ENCODE assay signal across 19 cellular contexts in the genomic region with DNA sequence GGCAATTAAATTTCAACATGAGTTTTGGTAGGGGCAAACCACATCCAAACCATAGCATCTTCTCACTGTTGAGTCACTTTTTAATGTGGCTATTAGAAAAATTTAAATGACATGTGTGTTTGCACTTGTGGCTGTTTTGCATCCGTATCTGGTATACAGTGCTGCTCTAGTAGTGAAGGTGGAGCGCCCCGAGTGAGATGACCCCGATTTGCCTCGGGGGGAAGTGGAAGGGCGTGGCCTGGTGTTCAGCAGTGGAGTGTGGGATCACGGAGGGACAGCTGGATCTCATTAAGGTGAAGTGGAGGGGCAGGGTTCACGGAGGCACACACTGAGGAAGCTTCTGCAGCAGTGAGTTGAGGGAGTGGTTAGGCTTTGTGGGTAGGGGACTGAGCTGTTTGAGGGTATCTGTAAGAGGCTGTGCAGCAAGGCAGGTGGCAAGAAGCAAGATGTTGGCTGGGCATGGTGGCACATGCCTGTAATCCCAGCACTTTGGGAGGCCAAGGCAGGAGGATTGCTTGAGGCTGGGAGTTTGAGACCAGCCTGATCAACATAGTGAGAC. TPM values are rescaled to one million over a fixed set of nuclear protein-coding genes. Genes with fewer than 3 reads are reported as not detected.
"Had no signal": no experiment of that assay in that cellular context is flagged by ENCODE, and none has a peak within 500 bp of the region (broad histone marks: within the 10 kb centered on the region; RNA-seq: fewer than 3 reads in every experiment).

No MANE protein-coding gene starts in this region.

- H3K9me3 ChIP-seq: adrenal gland, lower lobe of right lung, right atrium auricular region, tibial artery had no signal

- H3K27me3 ChIP-seq: adrenal gland, right atrium auricular region had no signal

- H3K27ac ChIP-seq: adrenal gland, coronary artery, epithelial cell of prostate, lower lobe of right lung, right atrium auricular region, skin epidermis, tibial artery had no signal

- DNase-seq: activated CD4-positive, alpha-beta T cell treated with anti-CD3 and anti-CD28 coated beads, Interleukin-2, amount 50 U/mL, for 4 hours; activated CD8-positive, alpha-beta memory T cell treated with anti-CD3 and anti-CD28 coated beads, Interleukin-2, amount 50 U/mL, for 4 hours; activated naive CD4-positive, alpha-beta T cell; adrenal gland; effector CD8-positive, alpha-beta T cell; hippocampal formation; left cardiac atrium; lower lobe of right lung; midbrain; stimulated activated CD4-positive, alpha-beta T cell treated with anti-CD3 and anti-CD28 coated beads, Interleukin-4, amount 100 ng/mL, for 4 hours; T-helper 2 cell had no signal

- H3K36me3 ChIP-seq: adrenal gland, lower lobe of right lung, right atrium auricular region, tibial artery had no signal

- H3K4me3 ChIP-seq: adrenal gland, coronary artery, lower lobe of right lung, right atrium auricular region, skin epidermis, tibial artery had no signal

- ATAC-seq: activated CD4-positive, CD25-positive, alpha-beta regulatory T cell treated with anti-CD3 and anti-CD28 coated beads, Interleukin-2, amount 50 U/mL, for 24 hours; left cardiac atrium had no signal

- H3K4me1 ChIP-seq: adrenal gland, lower lobe of right lung, right atrium auricular region, tibial artery had no signal

RNA-seq across cellular contexts. Expression of gene GMCL2, which starts 6.2 kb away (rescaled TPM):
- total RNA-seq: adrenal gland, cardiac septum, left cardiac atrium, lower lobe of right lung, posterior vena cava, right atrium auricular region had no signal
- polyA plus RNA-seq: adrenal gland had no signal
